In the genomic region with DNA sequence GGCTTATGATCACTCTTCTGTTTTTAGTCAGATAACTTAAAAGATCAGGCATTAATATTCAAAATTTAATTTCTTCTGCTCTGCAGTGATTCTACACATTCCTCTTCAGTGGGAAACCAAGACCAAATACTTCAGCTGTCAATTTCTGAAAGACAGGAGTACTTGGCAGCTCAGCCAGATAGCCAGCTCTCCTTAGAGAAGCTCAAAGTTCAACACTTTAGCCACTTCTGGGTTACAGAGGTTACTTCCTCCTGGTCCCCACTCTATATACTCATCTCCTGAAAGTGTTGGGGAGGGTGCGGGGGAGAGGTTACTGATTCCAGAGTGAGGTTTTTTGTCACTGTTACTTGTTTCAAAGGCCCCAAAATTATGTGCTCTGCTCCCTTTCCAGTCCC, we compare ENCODE assay signal across 8 cellular contexts. TPM values are rescaled to one million over a fixed set of nuclear protein-coding genes. Genes with fewer than 3 reads are reported as not detected.
DNase-seq lines count a peak whose midpoint lies in the region; ATAC-seq and TF ChIP-seq lines count a peak whose summit lies in the region.

No MANE protein-coding gene starts in this region.

- H3K4me1 ChIP-seq in transverse colon (peaks cover 0 to 33% (median 11%) of the 10 kb centered on the region in 4 donors), uterus (no peaks in the 10 kb centered on the region)

- 33 to 47% methylated on average over 1 of the region's 1 CpG for WGBS in transverse colon (ENCODE audit: low coverage in 1 of 2), 2 donors

- peak overlapping the region; percentile 94 for H3K4me3 ChIP-seq in GM08714 (ENCODE audit: low read length)
- no peak overlapping the region for H3K4me3 ChIP-seq in HL-60 (replicated peaks; ENCODE audit: insufficient read depth, low read length)
- H3K4me3 ChIP-seq in transverse colon = peak overlapping the region in 3 of 4 donors; percentile 1 to 38 (median 11)
- H3K4me3 ChIP-seq in uterus = no peak overlapping the region

- TF ChIP-seq CTCF in HL-60 (IDR thresholded peaks at IDR 0.05; ENCODE audit: insufficient read depth, low read length) (no peak), transverse colon (IDR thresholded peaks at IDR 0.05) (no peak), uterus (IDR thresholded peaks at IDR 0.05) (no peak)

- no peaks in the 10 kb centered on the region for H3K9me3 Mint-ChIP-seq in activated naive CD4-positive, alpha-beta T cell treated with anti-CD3 and anti-CD28 coated beads, Interleukin-2, amount 50 U/mL, for 72 hours

- no peaks in the 10 kb centered on the region for H3K36me3 ChIP-seq in transverse colon
- no peaks in the 10 kb centered on the region for H3K36me3 ChIP-seq in uterus

- peak in 1 of 2 experiments; percentile 60 for DNase-seq in HL-60 (ENCODE audit: low read depth in 1 of 2, low spot score in 1 of 2)
- peak in 1 of 2 donors; percentile 62 for DNase-seq in activated naive CD4-positive, alpha-beta T cell treated with anti-CD3 and anti-CD28 coated beads, Interleukin-2, amount 50 U/mL, for 72 hours (ENCODE audit: low spot score in 2 of 2)
- peak; percentile 35 for DNase-seq in transverse colon
- no peak for DNase-seq in uterus
- no peak for DNase-seq in EL
- DNase-seq in NCI-H2029 (lab: John Stamatoyannopoulos, UW) = no peak

- peak; percentile 30 for ATAC-seq in GM21367 (IDR thresholded peaks at IDR 0.05; ENCODE audit: unreplicated experiment)
- ATAC-seq in activated naive CD4-positive, alpha-beta T cell treated with anti-CD3 and anti-CD28 coated beads, Interleukin-2, amount 50 U/mL, for 72 hours = peak; percentile 50 to 74

- H3K27ac ChIP-seq in HL-60 (replicated peaks) (peak overlapping the region; percentile 44), transverse colon (peak overlapping the region; percentile 68 to 78 (median 74)), uterus (no peak overlapping the region)

- in situ Hi-C loops in transverse colon (cut with MboI; ENCODE audit: low pct_ligation_motif_present in 1 of 4, low pct_unique_long_range_greater_than_20kb in 1 of 4, low sequenced_read_pairs in 3 of 4) = no loop called here

- intact Hi-C loops in transverse colon (cut with DNase I; ENCODE audit: low total_unique reads) (no loop called here), uterus (cut with DNase I; ENCODE audit: low total_unique reads) (no loop called here)

- peak overlapping the region; percentile 99 for H3K27ac Mint-ChIP-seq in activated naive CD4-positive, alpha-beta T cell treated with anti-CD3 and anti-CD28 coated beads, Interleukin-2, amount 50 U/mL, for 72 hours

- no peak for TF ChIP-seq EP300 in transverse colon (IDR thresholded peaks at IDR 0.05; ENCODE audit: low read depth)

- TF ChIP-seq POLR2A in transverse colon (IDR thresholded peaks at IDR 0.05) = peak; percentile 40
- TF ChIP-seq POLR2A in uterus (IDR thresholded peaks at IDR 0.05) = no peak

- no peaks in the 10 kb centered on the region for H3K9me3 ChIP-seq in transverse colon
- H3K9me3 ChIP-seq in uterus = no peaks in the 10 kb centered on the region

- peaks cover 90 to 99% of the 10 kb centered on the region in 2 donors for H3K36me3 Mint-ChIP-seq in activated naive CD4-positive, alpha-beta T cell treated with anti-CD3 and anti-CD28 coated beads, Interleukin-2, amount 50 U/mL, for 72 hours

- H3K27me3 ChIP-seq in HL-60 (ENCODE audit: insufficient read depth, poor library complexity, severe bottlenecking) (no peaks in the 10 kb centered on the region), transverse colon (no peaks in the 10 kb centered on the region), uterus (no peaks in the 10 kb centered on the region)

RNA-seq across cellular contexts. Expression of gene CYTIP, which starts 4.1 kb away (rescaled TPM):
- 100 to 1,000 TPM; 417 to 596 TPM for total RNA-seq in activated naive CD4-positive, alpha-beta T cell treated with anti-CD3 and anti-CD28 coated beads, Interleukin-2, amount 50 U/mL, for 72 hours
- total RNA-seq in transverse colon = 10 to 100 TPM in 1 of 4 donors, 1 to 10 TPM in 3; 4.6 to 25.1 (median 5.8) TPM
- total RNA-seq in uterus = 1 to 10 TPM in 2 of 4 donors, under 1 TPM in 1, not detected in 1; 0.26 to 5.5 (median 2.6) TPM

Comparison
In these comparisons a context has a peak if more than half of its experiments do, and no peak if none do; other contexts are left out.
1. H3K4me3 ChIP-seq: peak in GM08714 (single experiment) and transverse colon (3 of 4); none in HL-60 (single experiment) and uterus (0 of 2).
2. H3K27ac ChIP-seq: peak in HL-60 (single experiment) and transverse colon (4 of 4); none in uterus (0 of 2).
3. RNA of gene CYTIP, which starts 4.1 kb away (total RNA-seq): 417 to 596 TPM in activated naive CD4-positive, alpha-beta T cell treated with anti-CD3 and anti-CD28 coated beads, Interleukin-2, amount 50 U/mL, for 72 hours; 4.6 to 25.1 TPM in transverse colon and 0.26 to 5.5 TPM in uterus; every median in the first group is over 10 times any median in the second.